In genomic region chrX:154428176-154429171, GRCh38 we compare ENCODE assay signal across 8 cellular contexts. TPM values are rescaled to one million over a fixed set of nuclear protein-coding genes. Genes with fewer than 3 reads are reported as not detected.
DNase-seq lines count a peak whose midpoint lies in the region; ATAC-seq and TF ChIP-seq lines count a peak whose summit lies in the region.

Gene ATP6AP1 (plus strand): TSS chrX:154428677. CDS start chrX:154428693, 16 bp downstream.

- no peaks in the 10 kb centered on the region for H4K20me1 ChIP-seq in hepatocyte (ENCODE audit: insufficient read depth, poor library complexity, severe bottlenecking)

- no peak for TF ChIP-seq CTCF in astrocyte of the cerebellum (IDR thresholded peaks at IDR 0.05; ENCODE audit: low read depth, low read length, missing control alignments)
- TF ChIP-seq CTCF in hepatocyte (IDR thresholded peaks at IDR 0.05; ENCODE audit: poor library complexity) = peak; percentile 3

- H3K9me2 ChIP-seq in hepatocyte (replicated peaks; ENCODE audit: insufficient read depth) = no peaks in the 10 kb centered on the region

- H3K79me2 ChIP-seq in hepatocyte = peaks cover 28% of the 10 kb centered on the region

- H3K27ac ChIP-seq in hepatocyte = peak within 1 kb of the TSS; percentile 88

- WGBS in hepatocyte (ENCODE audit: low lambda C conversion rate, missing lambda C conversion rate) = 55% methylated on average over 61 of the region's 87 CpGs

- H3K27me3 ChIP-seq in hepatocyte = no peaks in the 10 kb centered on the region

- ATAC-seq in GM18499 (IDR thresholded peaks at IDR 0.05; ENCODE audit: insufficient read depth, unreplicated experiment) (peak; percentile 92), HG02938 (IDR thresholded peaks at IDR 0.05; ENCODE audit: unreplicated experiment) (peak; percentile 95)

- H3K4me1 ChIP-seq in hepatocyte (ENCODE audit: insufficient read depth) = no peaks in the 10 kb centered on the region

- peak within 1 kb of the TSS; percentile 84 for H2AFZ ChIP-seq in hepatocyte

- DNase-seq in NCI-H187 (lab: John Stamatoyannopoulos, UW) (peak; percentile 93 to 98), T-helper 22 cell (ENCODE audit: low read depth) (peak; percentile 83), astrocyte of the cerebellum (ENCODE audit: low read depth) (peak; percentile 77), hepatocyte (ENCODE audit: low spot score) (peak; percentile 92), retina (peak; percentile 89), OCI-M2 (lab: John Stamatoyannopoulos, UW; ENCODE audit: unreplicated experiment) (no peak)

- in situ Hi-C loops in astrocyte of the cerebellum (cut with HindIII; ENCODE audit: low sequenced_read_pairs) = no loop called here

- H3K4me3 ChIP-seq in astrocyte of the cerebellum (ENCODE audit: low read depth, low read length) = peak within 1 kb of the TSS; percentile 60
- H3K4me3 ChIP-seq in hepatocyte = peak within 1 kb of the TSS; percentile 58

- H3K4me2 ChIP-seq in hepatocyte = peak within 1 kb of the TSS; percentile 85

- H3K36me3 ChIP-seq in hepatocyte (replicated peaks; ENCODE audit: insufficient read depth, low read depth) = no peaks in the 10 kb centered on the region

- no peaks in the 10 kb centered on the region for H3K9me3 ChIP-seq in hepatocyte (ENCODE audit: low read depth)

RNA-seq across cellular contexts. Expression of gene ATP6AP1, which starts in this region (rescaled TPM):
- 116 and 131 TPM in 2 replicates for total RNA-seq in hepatocyte
- polyA plus RNA-seq in hepatocyte = 265 and 268 TPM in 2 replicates
